ENCODE assay signal across 16 cellular contexts in genomic region chr1:8565802-8566201, GRCh38.
DNase-seq lines count a peak whose midpoint lies in the region; ATAC-seq and TF ChIP-seq lines count a peak whose summit lies in the region.
"Had no signal": no experiment of that assay in that cellular context is flagged by ENCODE, and none has a peak within 500 bp of the region (broad histone marks: within the 10 kb centered on the region; RNA-seq: fewer than 3 reads in every experiment).

No MANE protein-coding gene starts in this region.

- no peak overlapping the region for H3K27ac Mint-ChIP-seq in activated T-cell treated with anti-CD3 and anti-CD28 coated beads, Interleukin-2, amount 50 U/mL, for 72 hours
- peak overlapping the region in 2 of 3 donors; percentile 17 to 39 for H3K27ac Mint-ChIP-seq in CD4-positive, CD25-positive, alpha-beta regulatory T cell
- H3K27ac Mint-ChIP-seq in endodermal cell (peak overlapping the region; percentile 31), progenitor cell of endocrine pancreas (peak overlapping the region; percentile 42)
- H3K27ac Mint-ChIP-seq: CD8-positive, alpha-beta T cell; GM23338 had no signal

- H3K27me3 Mint-ChIP-seq in activated T-cell treated with anti-CD3 and anti-CD28 coated beads, Interleukin-2, amount 50 U/mL, for 72 hours (ENCODE audit: low read depth) = no peaks in the 10 kb centered on the region
- no peaks in the 10 kb centered on the region for H3K27me3 Mint-ChIP-seq in CD4-positive, CD25-positive, alpha-beta regulatory T cell
- no peaks in the 10 kb centered on the region for H3K27me3 Mint-ChIP-seq in endodermal cell (ENCODE audit: insufficient read depth)
- H3K27me3 Mint-ChIP-seq in progenitor cell of endocrine pancreas = no peaks in the 10 kb centered on the region

- no peak for DNase-seq in activated T-cell treated with anti-CD3 and anti-CD28 coated beads, Interleukin-2, amount 50 U/mL, for 72 hours
- DNase-seq in activated T-cell treated with anti-CD3 and anti-CD28 coated beads, Interleukin-2, amount 50 U/mL, for 48 hours = no peak
- no peak for DNase-seq in CD4-positive, CD25-positive, alpha-beta regulatory T cell
- no peak for DNase-seq in endodermal cell
- no peak for DNase-seq in progenitor cell of endocrine pancreas (ENCODE audit: low spot score, unreplicated experiment)
- DNase-seq in UCSD-AML1 (lab: John Stamatoyannopoulos, UW; ENCODE audit: unreplicated experiment) = no peak
- DNase-seq: BE2C; CD8-positive, alpha-beta T cell; COR-L47; DMS153; DND-41; GDM1; H7 had no signal

- H3K4me1 Mint-ChIP-seq in activated T-cell treated with anti-CD3 and anti-CD28 coated beads, Interleukin-2, amount 50 U/mL, for 72 hours (ENCODE audit: low read depth) = peaks cover 55% of the 10 kb centered on the region
- H3K4me1 Mint-ChIP-seq in CD4-positive, CD25-positive, alpha-beta regulatory T cell = peaks cover 15 to 21% (median 16%) of the 10 kb centered on the region in 4 donors
- peaks cover 66% of the 10 kb centered on the region for H3K4me1 Mint-ChIP-seq in endodermal cell
- H3K4me1 Mint-ChIP-seq in progenitor cell of endocrine pancreas (ENCODE audit: low read depth) = peaks cover 52% of the 10 kb centered on the region

- no peak overlapping the region for H3K9ac ChIP-seq in endodermal cell (ENCODE audit: extremely low read depth, low read length, poor library complexity, severe bottlenecking)

- no peak overlapping the region for H3K4me3 ChIP-seq in CD4-positive, CD25-positive, alpha-beta regulatory T cell (ENCODE audit: low read depth, low read length)
- H3K4me3 ChIP-seq in endodermal cell (ENCODE audit: low read length) = no peak overlapping the region
- H3K4me3 ChIP-seq: GM23338 had no signal

- 57 to 81% methylated on average over 1 to 3 of the region's 3 CpGs for WGBS in endodermal cell (ENCODE audit: insufficient coverage in 1 of 2, insufficient read length in 1 of 2), 2 experiments

- no peak overlapping the region for H3K4me3 Mint-ChIP-seq in activated T-cell treated with anti-CD3 and anti-CD28 coated beads, Interleukin-2, amount 50 U/mL, for 72 hours
- no peak overlapping the region for H3K4me3 Mint-ChIP-seq in CD4-positive, CD25-positive, alpha-beta regulatory T cell
- H3K4me3 Mint-ChIP-seq in endodermal cell = no peak overlapping the region
- H3K4me3 Mint-ChIP-seq in progenitor cell of endocrine pancreas (ENCODE audit: low read depth) = no peak overlapping the region
- H3K4me3 Mint-ChIP-seq: CD8-positive, alpha-beta T cell; GM23338 had no signal

- H3K9me3 ChIP-seq in CD4-positive, CD25-positive, alpha-beta regulatory T cell (ENCODE audit: control insufficient read depth in 2 of 2, low read length in 2 of 2) = no peaks in the 10 kb centered on the region
- H3K9me3 ChIP-seq in endodermal cell (ENCODE audit: control insufficient read depth, low read length) = no peaks in the 10 kb centered on the region
- H3K9me3 ChIP-seq: BE2C had no signal

- peaks cover 1% of the 10 kb centered on the region for H3K4me1 ChIP-seq in CD4-positive, CD25-positive, alpha-beta regulatory T cell (ENCODE audit: control insufficient read depth, insufficient read depth, low read length, poor library complexity, severe bottlenecking)
- peaks cover 13% of the 10 kb centered on the region for H3K4me1 ChIP-seq in endodermal cell (ENCODE audit: control insufficient read depth, insufficient read depth, low read length)

- peak; percentile 45 to 65 for ATAC-seq in activated T-cell treated with anti-CD3 and anti-CD28 coated beads, Interleukin-2, amount 50 U/mL, for 72 hours (replicated peaks in 1 of 2)
- no peak for ATAC-seq in CD4-positive, CD25-positive, alpha-beta regulatory T cell (ENCODE audit: low read depth in 2 of 2)
- ATAC-seq in HG03159 (IDR thresholded peaks at IDR 0.05; ENCODE audit: unreplicated experiment) = no peak
- ATAC-seq: CD8-positive, alpha-beta T cell; GM23338 had no signal

- no peak overlapping the region for H3K27ac ChIP-seq in CD4-positive, CD25-positive, alpha-beta regulatory T cell (ENCODE audit: insufficient read depth, low read length, poor library complexity, severe bottlenecking)
- H3K27ac ChIP-seq in endodermal cell (ENCODE audit: low read depth, low read length) = no peak overlapping the region
- H3K27ac ChIP-seq: C4-2B had no signal

- no peaks in the 10 kb centered on the region for H3K36me3 Mint-ChIP-seq in activated T-cell treated with anti-CD3 and anti-CD28 coated beads, Interleukin-2, amount 50 U/mL, for 72 hours (ENCODE audit: insufficient read depth in 2 of 2)
- H3K36me3 Mint-ChIP-seq in CD4-positive, CD25-positive, alpha-beta regulatory T cell = peaks cover 3% of the 10 kb centered on the region
- peaks cover 4% of the 10 kb centered on the region for H3K36me3 Mint-ChIP-seq in endodermal cell (ENCODE audit: low read depth)
- peaks cover 7% of the 10 kb centered on the region for H3K36me3 Mint-ChIP-seq in progenitor cell of endocrine pancreas (ENCODE audit: insufficient read depth)
- H3K36me3 Mint-ChIP-seq: CD8-positive, alpha-beta T cell had no signal

- TF ChIP-seq CTCF in endodermal cell (conservative IDR thresholded peaks at IDR 0.05) (no peak), progenitor cell of endocrine pancreas (IDR thresholded peaks at IDR 0.05; ENCODE audit: unreplicated experiment) (no peak)

- H3K9me3 Mint-ChIP-seq in activated T-cell treated with anti-CD3 and anti-CD28 coated beads, Interleukin-2, amount 50 U/mL, for 72 hours = no peaks in the 10 kb centered on the region
- H3K9me3 Mint-ChIP-seq in CD4-positive, CD25-positive, alpha-beta regulatory T cell = no peaks in the 10 kb centered on the region
- H3K9me3 Mint-ChIP-seq in endodermal cell (no peaks in the 10 kb centered on the region), progenitor cell of endocrine pancreas (ENCODE audit: low read depth) (no peaks in the 10 kb centered on the region)
- H3K9me3 Mint-ChIP-seq: CD8-positive, alpha-beta T cell; GM23338 had no signal

- no peaks in the 10 kb centered on the region for H3K36me3 ChIP-seq in CD4-positive, CD25-positive, alpha-beta regulatory T cell (ENCODE audit: control insufficient read depth, insufficient read depth, low read length)
- peaks cover 14% of the 10 kb centered on the region for H3K36me3 ChIP-seq in endodermal cell (ENCODE audit: control insufficient read depth, insufficient read depth, low read length)
- H3K36me3 ChIP-seq: BE2C had no signal

- H3K27me3 ChIP-seq in CD4-positive, CD25-positive, alpha-beta regulatory T cell (ENCODE audit: control insufficient read depth, insufficient read depth, low read length) = no peaks in the 10 kb centered on the region
- no peaks in the 10 kb centered on the region for H3K27me3 ChIP-seq in endodermal cell (ENCODE audit: control insufficient read depth, insufficient read depth, low read length, poor library complexity, severe bottlenecking)
- H3K27me3 ChIP-seq: BE2C had no signal

Comparison
In these comparisons a context has a peak if more than half of its experiments do, and no peak if none do; other contexts are left out.
1. ATAC-seq: peak in activated T-cell treated with anti-CD3 and anti-CD28 coated beads, Interleukin-2, amount 50 U/mL, for 72 hours (2 of 2); none in CD4-positive, CD25-positive, alpha-beta regulatory T cell (0 of 2) and HG03159 (single experiment).